In genomic region chr7:6991169-6991611, GRCh38 we compare ENCODE assay signal across 8 cellular contexts.
DNase-seq lines count a peak whose midpoint lies in the region; ATAC-seq lines count a peak whose summit lies in the region.
"Not testable (repeated sequence)": the region's sequence is repeated elsewhere in the genome, so short reads cannot be mapped to it uniquely, and the experiment has no call there.

No MANE protein-coding gene starts in this region.

- peak overlapping the region; percentile 86 for H3K27ac Mint-ChIP-seq in central memory CD8-positive, alpha-beta T cell (ENCODE audit: low read depth)
- H3K27ac Mint-ChIP-seq in stimulated activated naive CD8-positive, alpha-beta T cell treated with anti-CD3 and anti-CD28 coated beads, Interleukin-15, amount 100 ng/mL, for 72 hours: peak overlapping the region in 1 of 2 donors; percentile 87

- H3K4me3 Mint-ChIP-seq in central memory CD8-positive, alpha-beta T cell: peak overlapping the region; percentile 33
- peak overlapping the region; percentile 29 to 50 for H3K4me3 Mint-ChIP-seq in stimulated activated naive CD8-positive, alpha-beta T cell treated with anti-CD3 and anti-CD28 coated beads, Interleukin-15, amount 100 ng/mL, for 72 hours

- H3K4me3 ChIP-seq in skin epidermis: peak overlapping the region in 1 of 7 experiments; percentile 21

- H3K4me1 Mint-ChIP-seq in central memory CD8-positive, alpha-beta T cell: peaks cover 12% of the 10 kb centered on the region
- H3K4me1 Mint-ChIP-seq in stimulated activated naive CD8-positive, alpha-beta T cell treated with anti-CD3 and anti-CD28 coated beads, Interleukin-15, amount 100 ng/mL, for 72 hours: peaks cover 14% of the 10 kb centered on the region

- H3K27ac ChIP-seq in skin epidermis: peak overlapping the region in 11 of 21 experiments; percentile 5 to 67 (median 47)

- H3K9me3 Mint-ChIP-seq in central memory CD8-positive, alpha-beta T cell; stimulated activated naive CD8-positive, alpha-beta T cell treated with anti-CD3 and anti-CD28 coated beads, Interleukin-15, amount 100 ng/mL, for 72 hours: not testable (repeated sequence)

- DNase-seq in GM04504 (ENCODE audit: low read depth): peak; percentile 1
- peak; percentile 9 for DNase-seq in NCI-H2196 treated with DMSO at 0.1 percent for 48 hours (lab: John Stamatoyannopoulos, UW; ENCODE audit: unreplicated experiment)
- DNase-seq in T-helper 9 cell: peak; percentile 38
- peak; percentile 33 to 48 for DNase-seq in activated T-cell treated with anti-CD3 and anti-CD28 coated beads, Interleukin-2, amount 50 U/mL, for 48 hours
- peak; percentile 15 to 42 for DNase-seq in central memory CD8-positive, alpha-beta T cell (ENCODE audit: low spot score in 2 of 2)
- DNase-seq in kidney tubule cell (ENCODE audit: low spot score): peak; percentile 93
- DNase-seq in stimulated activated naive CD8-positive, alpha-beta T cell treated with anti-CD3 and anti-CD28 coated beads, Interleukin-15, amount 100 ng/mL, for 72 hours: peak; percentile 24 to 36

- H3K27me3 Mint-ChIP-seq in central memory CD8-positive, alpha-beta T cell; stimulated activated naive CD8-positive, alpha-beta T cell treated with anti-CD3 and anti-CD28 coated beads, Interleukin-15, amount 100 ng/mL, for 72 hours: not testable (repeated sequence)

- not testable (repeated sequence) for H3K36me3 Mint-ChIP-seq in central memory CD8-positive, alpha-beta T cell (ENCODE audit: insufficient read depth)

- peak; percentile 40 for ATAC-seq in central memory CD8-positive, alpha-beta T cell (replicated peaks; ENCODE audit: extremely low read depth, poor library complexity, severe bottlenecking)
- not testable (repeated sequence) for ATAC-seq in stimulated activated naive CD8-positive, alpha-beta T cell treated with anti-CD3 and anti-CD28 coated beads, Interleukin-15, amount 100 ng/mL, for 72 hours

Comparison
In these comparisons a context has a peak if more than half of its experiments do, and no peak if none do; other contexts are left out.
1. DNase-seq: peak in every context shown above with its lines; median percentile 93 in kidney tubule cell; 40 in activated T-cell treated with anti-CD3 and anti-CD28 coated beads, Interleukin-2, amount 50 U/mL, for 48 hours; 38 in T-helper 9 cell; 30 in stimulated activated naive CD8-positive, alpha-beta T cell treated with anti-CD3 and anti-CD28 coated beads, Interleukin-15, amount 100 ng/mL, for 72 hours; 28 in central memory CD8-positive, alpha-beta T cell; 9 in NCI-H2196 treated with DMSO at 0.1 percent for 48 hours; 1 in GM04504.